20 cellular contexts compared by ENCODE assay signal in genomic region chrX:124097116-124097515, GRCh38.
DNase-seq lines count a peak whose midpoint lies in the region; ATAC-seq and TF ChIP-seq lines count a peak whose summit lies in the region.
"Had no signal": no experiment of that assay in that cellular context is flagged by ENCODE, and none has a peak within 500 bp of the region (broad histone marks: within the 10 kb centered on the region; RNA-seq: fewer than 3 reads in every experiment).

No MANE protein-coding gene starts in this region.

- H3K36me3 Mint-ChIP-seq in T-helper 17 cell (ENCODE audit: low read depth): peaks cover 6% of the 10 kb centered on the region
- peaks cover 95% of the 10 kb centered on the region for H3K36me3 Mint-ChIP-seq in stimulated activated effector memory CD8-positive, alpha-beta T cell treated with anti-CD3 and anti-CD28 coated beads, Interleukin-12 subunit alpha, Interleukin-12 subunit beta, amount 100 ng/mL, for 72 hours

- H3K9me3 Mint-ChIP-seq in stimulated activated effector memory CD8-positive, alpha-beta T cell treated with anti-CD3 and anti-CD28 coated beads, Interleukin-12 subunit alpha, Interleukin-12 subunit beta, amount 100 ng/mL, for 72 hours: no peaks in the 10 kb centered on the region
- H3K9me3 Mint-ChIP-seq: CD14-positive monocyte; CD4-positive, alpha-beta T cell; CD8-positive, alpha-beta memory T cell; GM23338; HFFc6 had no signal

- TF ChIP-seq CTCF in 22Rv1 (IDR thresholded peaks at IDR 0.05) (no peak), HEK293 (tag by site-specific recombination; IDR thresholded peaks at IDR 0.05) (no peak)

- POLR2A ChIA-PET in HEK293 (lab: Yijun Ruan, JAX): interaction anchor here (1.3 kb wide), 1 partner anchor 134 kb away, joined by 3 read pairs; no protein-coding TSS in a partner anchor

- peaks cover 11 to 63% of the 10 kb centered on the region in 2 experiments for H3K36me3 ChIP-seq in HEK293 (ENCODE audit: control insufficient read depth in 2 of 2, insufficient read depth in 1 of 2, low read length in 2 of 2)

- H3K4me1 ChIP-seq in HEK293 (ENCODE audit: control insufficient read depth, insufficient read depth, low read length): no peaks in the 10 kb centered on the region
- H3K4me1 ChIP-seq: BE2C; BLaER1 treated with 17β-estradiol and CSF1 and Interleukin-3, amounts not matched to agents 10 nM and 100 nM had no signal

- no peak for DNase-seq in T-helper 17 cell
- DNase-seq in stimulated activated effector memory CD8-positive, alpha-beta T cell treated with anti-CD3 and anti-CD28 coated beads, Interleukin-12 subunit alpha, Interleukin-12 subunit beta, amount 100 ng/mL, for 72 hours (ENCODE audit: low spot score in 2 of 2): no peak
- no peak for DNase-seq in COLO829 (ENCODE audit: low spot score)
- DNase-seq: BE2C; Calu3; CD4-positive, alpha-beta T cell; CD8-positive, alpha-beta memory T cell; COR-L47; DMS53; DMS79 treated with DMSO at 0.1 percent for 48 hours; GF-D8; H9; HFFc6 had no signal

- H3K27ac Mint-ChIP-seq in T-helper 17 cell: peak overlapping the region; percentile 61
- peak overlapping the region; percentile 63 for H3K27ac Mint-ChIP-seq in stimulated activated effector memory CD8-positive, alpha-beta T cell treated with anti-CD3 and anti-CD28 coated beads, Interleukin-12 subunit alpha, Interleukin-12 subunit beta, amount 100 ng/mL, for 72 hours
- H3K27ac Mint-ChIP-seq: GM23338, H9, HFFc6 had no signal

- no peak overlapping the region for H3K4me3 ChIP-seq in HEK293 (ENCODE audit: low read depth, low read length)
- H3K4me3 ChIP-seq: BLaER1 treated with 17β-estradiol and CSF1 and Interleukin-3, amounts not matched to agents 10 nM and 100 nM; GM23338 had no signal

- CTCF ChIA-PET in HEK293 (lab: Yijun Ruan, JAX): interaction anchor here (0.6 to 1.6 kb wide), 3 partner anchors 8 to 693 kb away, joined by 4 to 5 read pairs (median 5); no protein-coding TSS in a partner anchor

- no peak overlapping the region for H3K4me3 Mint-ChIP-seq in T-helper 17 cell
- H3K4me3 Mint-ChIP-seq in stimulated activated effector memory CD8-positive, alpha-beta T cell treated with anti-CD3 and anti-CD28 coated beads, Interleukin-12 subunit alpha, Interleukin-12 subunit beta, amount 100 ng/mL, for 72 hours: no peak overlapping the region
- H3K4me3 Mint-ChIP-seq: CD14-positive monocyte; CD4-positive, alpha-beta T cell; CD8-positive, alpha-beta memory T cell; GM23338; H9; HFFc6 had no signal

- ATAC-seq in T-helper 17 cell (no peak), HG03025 (IDR thresholded peaks at IDR 0.05; ENCODE audit: low FRiP score, unreplicated experiment) (no peak)
- ATAC-seq in stimulated activated effector memory CD8-positive, alpha-beta T cell treated with anti-CD3 and anti-CD28 coated beads, Interleukin-12 subunit alpha, Interleukin-12 subunit beta, amount 100 ng/mL, for 72 hours: no peak
- ATAC-seq: GM23338, HCT116 had no signal

- H3K27ac ChIP-seq in 22Rv1 (0 out of 2 replicates have a peak overlapping the region, but pooled peaks have one; percentile 4), HEK293 (ENCODE audit: extremely low read depth, low read depth, low read length) (no peak overlapping the region)
- H3K27ac ChIP-seq: BLaER1 treated with 17β-estradiol and CSF1 and Interleukin-3, amounts not matched to agents 10 nM and 100 nM had no signal

- no peaks in the 10 kb centered on the region for H3K27me3 Mint-ChIP-seq in T-helper 17 cell
- H3K27me3 Mint-ChIP-seq: CD4-positive, alpha-beta T cell; CD8-positive, alpha-beta memory T cell had no signal

- H3K9me3 ChIP-seq in HEK293 (ENCODE audit: control insufficient read depth, insufficient read depth, low read depth, low read length) (no peaks in the 10 kb centered on the region), T-helper 17 cell (ENCODE audit: control insufficient read depth, low read length, poor library complexity, severe bottlenecking) (no peaks in the 10 kb centered on the region)
- H3K9me3 ChIP-seq: BE2C; BLaER1 treated with 17β-estradiol and CSF1 and Interleukin-3, amounts not matched to agents 10 nM and 100 nM had no signal

- peaks cover 4% of the 10 kb centered on the region for H3K4me1 Mint-ChIP-seq in T-helper 17 cell
- H3K4me1 Mint-ChIP-seq in stimulated activated effector memory CD8-positive, alpha-beta T cell treated with anti-CD3 and anti-CD28 coated beads, Interleukin-12 subunit alpha, Interleukin-12 subunit beta, amount 100 ng/mL, for 72 hours: no peaks in the 10 kb centered on the region
- H3K4me1 Mint-ChIP-seq: CD14-positive monocyte, GM23338, H9 had no signal

TF ChIP-seq in HEK293, 187 proteins besides CTCF, POLR2A, EP300 and RAD21:
- TF ChIP-seq ZNF792 (tag by site-specific recombination; IDR thresholded peaks at IDR 0.05) (no peak), SCRT2 (tag by site-specific recombination; IDR thresholded peaks at IDR 0.05) (peak; percentile 75), ZNF664 (tag by site-specific recombination; IDR thresholded peaks at IDR 0.05) (peak; percentile 47; the same call in 1 of the 2 replicates), SCRT1 (tag by site-specific recombination; IDR thresholded peaks at IDR 0.05; ENCODE audit: borderline replicate concordance) (peak; percentile 71; the same call in 1 of the 2 replicates), ZSCAN16 (tag by site-specific recombination; IDR thresholded peaks at IDR 0.05) (no peak), ZNF2 (tag by site-specific recombination; IDR thresholded peaks at IDR 0.05) (no peak), ZBTB17 (tag by site-specific recombination; IDR thresholded peaks at IDR 0.05) (no peak)
